Comparison of ENCODE assay signal across 12 cellular contexts in the genomic region with DNA sequence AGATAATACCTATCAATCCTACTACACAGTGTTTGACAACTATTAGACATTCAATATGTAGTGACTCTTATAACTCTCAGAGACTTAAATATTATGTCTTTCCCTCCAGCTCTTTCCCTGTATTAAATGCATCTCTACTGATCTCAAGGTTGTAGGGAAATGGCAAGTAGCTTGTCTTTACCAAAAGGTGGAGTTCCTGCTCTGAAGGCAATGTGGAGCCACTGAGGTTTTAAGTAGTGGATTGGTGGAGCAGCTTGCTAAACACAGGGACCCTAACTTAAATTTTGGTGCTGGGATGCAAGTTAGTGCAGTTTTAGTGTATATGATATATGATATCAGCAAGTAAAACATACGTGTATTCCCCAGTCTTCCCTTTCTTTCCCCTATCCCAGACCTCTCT. TPM values are rescaled to one million over a fixed set of nuclear protein-coding genes. Genes with fewer than 3 reads are reported as not detected.
A peak's percentile ranks its signal among the peaks of the same experiment; 100 is the strongest.
DNase-seq lines count a peak whose midpoint lies in the region; ATAC-seq and TF ChIP-seq lines count a peak whose summit lies in the region.
"Had no signal": no experiment of that assay in that cellular context is flagged by ENCODE, and none has a peak within 500 bp of the region (broad histone marks: within the 10 kb centered on the region; RNA-seq: fewer than 3 reads in every experiment).

No MANE protein-coding gene starts in this region.

- intact Hi-C loops in heart right ventricle (cut with DNase I) (no loop called here), left ventricle myocardium superior (cut with micrococcal nuclease) (no loop called here)

- ATAC-seq in heart right ventricle = no peak
- no peak for ATAC-seq in left ventricle myocardium superior
- ATAC-seq: left lung had no signal

- H2BK12ac ChIP-seq in mesenchymal stem cell (ENCODE audit: low read length in 2 of 2) = no peak overlapping the region

- TF ChIP-seq CTCF in heart right ventricle (IDR thresholded peaks at IDR 0.05) = no peak
- no peak for TF ChIP-seq CTCF in brain (conservative IDR thresholded peaks at IDR 0.05)
- no peak for TF ChIP-seq CTCF in type B pancreatic cell (conservative IDR thresholded peaks at IDR 0.05)

- H3K23ac ChIP-seq in mesenchymal stem cell (ENCODE audit: low read length in 2 of 2) = no peak overlapping the region

- DNase-seq in heart right ventricle (no peak), left ventricle myocardium superior (no peak), mesenchymal stem cell (no peak), type B pancreatic cell (ENCODE audit: extremely low spot score, unreplicated experiment) (no peak), GOT3 (lab: John Stamatoyannopoulos, UW) (no peak), NCI-H524 (lab: John Stamatoyannopoulos, UW) (no peak), NCI-H1048 (lab: John Stamatoyannopoulos, UW) (no peak)
- DNase-seq: COR-L47, left lung, MG63 had no signal

- H3K36me3 Mint-ChIP-seq in brain (no peaks in the 10 kb centered on the region), type B pancreatic cell (no peaks in the 10 kb centered on the region)

- H2AFZ ChIP-seq in mesenchymal stem cell (ENCODE audit: low read depth, low read length) = no peak overlapping the region

- H3K27ac Mint-ChIP-seq in brain (peak overlapping the region in 4 of 5 experiments; percentile 0 to 84 (median 76)), type B pancreatic cell (no peak overlapping the region)

- H3K4me1 ChIP-seq in heart right ventricle (peaks cover 12 to 91% (median 78%) of the 10 kb centered on the region in 9 donors), mesenchymal stem cell (ENCODE audit: control insufficient read depth, insufficient read depth, low read depth, low read length) (peaks cover 4% of the 10 kb centered on the region)

- no peaks in the 10 kb centered on the region for H3K27me3 Mint-ChIP-seq in brain
- H3K27me3 Mint-ChIP-seq in type B pancreatic cell = no peaks in the 10 kb centered on the region

- H3K14ac ChIP-seq in mesenchymal stem cell (ENCODE audit: low read length in 2 of 2) = no peak overlapping the region

- peaks cover 75% of the 10 kb centered on the region for H3K4me1 Mint-ChIP-seq in brain
- peaks cover 44% of the 10 kb centered on the region for H3K4me1 Mint-ChIP-seq in type B pancreatic cell (ENCODE audit: unreplicated experiment)

- H3K4me3 ChIP-seq in heart right ventricle (no peak overlapping the region), mesenchymal stem cell (ENCODE audit: insufficient read depth in 1 of 2, low read depth in 1 of 2, low read length in 2 of 2) (no peak overlapping the region)
- H3K4me3 ChIP-seq: breast epithelium, left lung had no signal

- H3K79me1 ChIP-seq in mesenchymal stem cell (replicated peaks; ENCODE audit: low read length, poor library complexity, severe bottlenecking) = peaks cover 23% of the 10 kb centered on the region

- no peak overlapping the region for H3K4ac ChIP-seq in mesenchymal stem cell (ENCODE audit: low read depth in 1 of 2, low read length in 2 of 2)

- H3K9ac ChIP-seq in mesenchymal stem cell (ENCODE audit: low read length) = peak overlapping the region; percentile 48

- H2BK5ac ChIP-seq in mesenchymal stem cell (ENCODE audit: low read depth, low read length, poor library complexity, severe bottlenecking) = no peak overlapping the region

- 24 to 29% methylated on average over 1 of the region's 1 CpG for WGBS in heart right ventricle, 2 donors
- WGBS in mesenchymal stem cell = 50% methylated on average over 1 of the region's 1 CpG

- H3K9me3 Mint-ChIP-seq in brain = no peaks in the 10 kb centered on the region
- H3K9me3 Mint-ChIP-seq in type B pancreatic cell = no peaks in the 10 kb centered on the region

- no peak overlapping the region for H3K4me2 ChIP-seq in mesenchymal stem cell (ENCODE audit: low read length, poor library complexity, severe bottlenecking)

- H3K27me3 ChIP-seq in heart right ventricle (no peaks in the 10 kb centered on the region), mesenchymal stem cell (ENCODE audit: control insufficient read depth in 1 of 2, insufficient read depth in 1 of 2, low read length in 2 of 2) (no peaks in the 10 kb centered on the region)
- H3K27me3 ChIP-seq: breast epithelium, left lung, MG63 had no signal

- H2BK15ac ChIP-seq in mesenchymal stem cell (ENCODE audit: low read depth, poor library complexity, severe bottlenecking) = no peak overlapping the region

- H2BK120ac ChIP-seq in mesenchymal stem cell (ENCODE audit: low read depth, low read length) = no peak overlapping the region

- H3K18ac ChIP-seq in mesenchymal stem cell (ENCODE audit: low read depth in 1 of 2, low read length in 2 of 2) = no peak overlapping the region

- H3K9me3 ChIP-seq in heart right ventricle (no peaks in the 10 kb centered on the region), mesenchymal stem cell (ENCODE audit: control insufficient read depth, low read length) (no peaks in the 10 kb centered on the region)
- H3K9me3 ChIP-seq: breast epithelium, left lung, MG63 had no signal

- H3K27ac ChIP-seq in heart right ventricle = peak overlapping the region in 7 of 10 donors; percentile 0 to 68 (median 44)
- no peak overlapping the region for H3K27ac ChIP-seq in mesenchymal stem cell (ENCODE audit: low read length, poor library complexity, severe bottlenecking)

- H4K8ac ChIP-seq in mesenchymal stem cell (ENCODE audit: low read length) = no peak overlapping the region

- no peak overlapping the region for H4K91ac ChIP-seq in mesenchymal stem cell (ENCODE audit: low read length)

- no peaks in the 10 kb centered on the region for H3K36me3 ChIP-seq in heart right ventricle
- no peaks in the 10 kb centered on the region for H3K36me3 ChIP-seq in mesenchymal stem cell (ENCODE audit: control insufficient read depth in 1 of 2, insufficient read depth in 2 of 2, low read depth in 1 of 2, low read length in 2 of 2)
- H3K36me3 ChIP-seq: breast epithelium, left lung, MG63 had no signal

- H3K4me3 Mint-ChIP-seq in brain (peak overlapping the region in 2 of 5 experiments; percentile 30 to 32), type B pancreatic cell (peak overlapping the region; percentile 34)

- H2AK5ac ChIP-seq in mesenchymal stem cell (ENCODE audit: low read length, severe bottlenecking) = no peak overlapping the region

RNA-seq across cellular contexts. Expression of a gene that starts 13.1 kb away (rescaled TPM):
- total RNA-seq in heart right ventricle (10 to 100 TPM; 34.1 to 89.7 (median 53.4) TPM), left ventricle myocardium superior (50.7 TPM), type B pancreatic cell (ENCODE audit: low replicate concordance) (31.0 and 36.5 TPM in 2 replicates)
- polyA plus RNA-seq in heart right ventricle (10 to 100 TPM in 1 of 2 donors, 1 to 10 TPM in 1; 8.5 to 17.8 TPM), brain (ENCODE audit: insufficient read depth, low read depth, low replicate concordance) (6.8 TPM)
- 16.4 TPM for polyA plus RNA-seq in mesenchymal stem cell (2013, experiment 1 of 2)
- 18.0 TPM for polyA plus RNA-seq in mesenchymal stem cell (2013, experiment 2 of 2)

RNA-seq across cellular contexts. Expression of a gene that starts 58.8 kb away (rescaled TPM):
- total RNA-seq in heart right ventricle = 10 to 100 TPM; 23.8 to 37.1 (median 33.1) TPM
- polyA plus RNA-seq in heart right ventricle = 10 to 100 TPM; 24.4 to 35.4 TPM
- total RNA-seq in left ventricle myocardium superior = 38.2 TPM
- polyA plus RNA-seq in brain (ENCODE audit: insufficient read depth, low read depth, low replicate concordance) = 20.7 TPM
- polyA plus RNA-seq in mesenchymal stem cell (2013, experiment 1 of 2) = 34.9 TPM
- polyA plus RNA-seq in mesenchymal stem cell (2013, experiment 2 of 2) = 32.4 TPM
- 34.6 and 40.6 TPM in 2 replicates for total RNA-seq in type B pancreatic cell (ENCODE audit: low replicate concordance)
